In genomic region chr17:794876-795275, GRCh38 we compare ENCODE assay signal across 8 cellular contexts. TPM values are rescaled to one million over a fixed set of nuclear protein-coding genes. Genes with fewer than 3 reads are reported as not detected.
DNase-seq lines count a peak whose midpoint lies in the region; ATAC-seq and TF ChIP-seq lines count a peak whose summit lies in the region.

No MANE protein-coding gene starts in this region.

- peak overlapping the region; percentile 74 for H3K9ac ChIP-seq in endocrine pancreas (ENCODE audit: control insufficient read depth, insufficient read depth, low read length)

- no peak for ATAC-seq in GM18868 (IDR thresholded peaks at IDR 0.05; ENCODE audit: unreplicated experiment)

- no peaks in the 10 kb centered on the region for H3K27me3 ChIP-seq in endocrine pancreas (ENCODE audit: control insufficient read depth, insufficient read depth, low read length)

- H3K9me3 ChIP-seq in endocrine pancreas (ENCODE audit: control insufficient read depth, low read length): no peaks in the 10 kb centered on the region

- DNase-seq in NCI-H2107 (lab: John Stamatoyannopoulos, UW) (peak; percentile 52), lung microvascular endothelial cell (ENCODE audit: low read depth in 2 of 2) (peak; percentile 79 to 96), GDM1 (lab: John Stamatoyannopoulos, UW) (no peak)
- peak; percentile 49 to 58 for DNase-seq in activated CD4-positive, alpha-beta T cell treated with anti-CD3 and anti-CD28 coated beads, Interleukin-2, amount 50 U/mL, for 48 hours
- peak in 2 of 3 donors; percentile 18 to 31 for DNase-seq in stimulated activated CD4-positive, alpha-beta T cell treated with anti-CD3 and anti-CD28 coated beads, TNF-alpha, amount 100 ng/mL, for 48 hours (ENCODE audit: low read depth in 3 of 3)

- peak overlapping the region; percentile 40 for H3K4me3 ChIP-seq in endocrine pancreas (ENCODE audit: control insufficient read depth, insufficient read depth, low read length)

- H3K4me1 ChIP-seq in endocrine pancreas (ENCODE audit: control insufficient read depth, insufficient read depth, low read length): no peaks in the 10 kb centered on the region

- peak; percentile 68 for TF ChIP-seq CTCF in GM12872 (IDR thresholded peaks at IDR 0.05; ENCODE audit: insufficient read depth, low read depth, low read length)

- H3K36me3 ChIP-seq in endocrine pancreas (ENCODE audit: control insufficient read depth, insufficient read depth, low read length): no peaks in the 10 kb centered on the region

RNA-seq across cellular contexts. Expression of gene MRM3, which starts 12.7 kb away (rescaled TPM):
- 13.3 and 16.1 TPM in 2 replicates for total RNA-seq in lung microvascular endothelial cell

RNA-seq across cellular contexts. Expression of gene GLOD4, which starts 12.8 kb away (rescaled TPM):
- total RNA-seq in lung microvascular endothelial cell: 32.7 and 38.7 TPM in 2 replicates

RNA-seq across cellular contexts. Expression of gene GEMIN4, which starts 42.8 kb away (rescaled TPM):
- 7.0 and 8.7 TPM in 2 replicates for total RNA-seq in lung microvascular endothelial cell
